In the genomic region with DNA sequence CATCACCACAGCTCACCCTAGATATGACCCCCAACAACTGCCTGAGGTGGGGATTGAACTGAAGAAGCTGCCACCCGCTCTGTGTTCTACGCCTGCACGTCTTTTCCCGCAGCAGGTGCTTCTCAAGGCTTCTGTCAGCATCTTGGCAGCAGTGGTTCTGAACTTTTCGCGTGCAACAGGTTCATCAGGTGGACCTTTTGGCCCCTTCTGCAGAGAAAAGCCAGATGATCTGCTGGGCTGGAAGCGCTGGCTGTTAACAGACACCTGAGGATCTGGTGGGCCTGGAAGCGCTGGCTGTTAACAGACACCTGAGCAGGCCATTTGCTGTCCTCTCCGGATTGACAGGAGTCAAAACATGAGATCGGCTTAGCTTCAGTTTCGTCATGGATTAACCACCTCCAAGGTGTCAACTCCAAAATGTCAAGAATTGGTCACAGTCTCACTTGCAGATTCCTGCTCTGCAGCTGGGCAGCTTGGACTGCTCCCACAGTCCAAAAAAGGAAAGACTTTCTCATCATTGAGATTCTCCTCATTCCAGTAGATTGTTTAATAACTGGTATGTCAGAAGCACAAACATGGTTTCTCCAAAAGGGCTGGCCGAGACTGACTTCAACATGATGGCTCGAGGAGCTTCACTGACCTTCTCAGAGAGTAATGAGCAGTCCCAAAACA, we compare ENCODE assay signal across 15 cellular contexts.
"Had no signal": no experiment of that assay in that cellular context is flagged by ENCODE, and none has a peak within 500 bp of the region (broad histone marks: within the 10 kb centered on the region; RNA-seq: fewer than 3 reads in every experiment).

No MANE protein-coding gene starts in this region.

- H3K27me3 Mint-ChIP-seq: activated CD8-positive, alpha-beta memory T cell treated with anti-CD3 and anti-CD28 coated beads, Interleukin-2, amount 10 ng/mL, durations not matched to agents 7 days and 5 days; activated naive CD8-positive, alpha-beta T cell treated with anti-CD3 and anti-CD28 coated beads, Interleukin-2, amount 10 ng/mL, durations not matched to agents 7 days and 5 days; stimulated activated naive B cell treated with anti-CD40 and anti-IgM and Interleukin-4, amounts not matched to agents 10 μg/mL and 1 μg/mL and 100 μg/mL, for 72 hours had no signal

- H3K4me3 ChIP-seq: transverse colon had no signal

- H3K27ac Mint-ChIP-seq: activated CD8-positive, alpha-beta memory T cell treated with anti-CD3 and anti-CD28 coated beads, Interleukin-2, amount 10 ng/mL, durations not matched to agents 7 days and 5 days; activated naive CD8-positive, alpha-beta T cell treated with anti-CD3 and anti-CD28 coated beads, Interleukin-2, amount 10 ng/mL, durations not matched to agents 7 days and 5 days; endodermal cell had no signal

- DNase-seq: activated CD4-positive, alpha-beta T cell treated with anti-CD3 and anti-CD28 coated beads, Interleukin-2, amount 50 U/mL, for 48 hours; activated CD4-positive, CD25-positive, alpha-beta regulatory T cell treated with anti-CD3 and anti-CD28 coated beads, Interleukin-2, amount 50 U/mL, for 72 hours; activated CD8-positive, alpha-beta memory T cell treated with anti-CD3 and anti-CD28 coated beads, Interleukin-2, amount 10 ng/mL, durations not matched to agents 7 days and 5 days; activated gamma-delta T cell treated with Interleukin-2 at 50 U/mL for 16 hours; activated naive CD8-positive, alpha-beta T cell treated with anti-CD3 and anti-CD28 coated beads, Interleukin-2, amount 10 ng/mL, durations not matched to agents 7 days and 5 days; activated T-cell treated with anti-CD3 and anti-CD28 coated beads, Interleukin-2, amount 50 U/mL, for 4 hours; central memory CD4-positive, alpha-beta T cell; endodermal cell; erythroblast; glutamatergic neuron; small intestine; stimulated activated naive B cell treated with anti-CD40 and anti-IgM and Interleukin-4, amounts not matched to agents 10 μg/mL and 1 μg/mL and 100 μg/mL, for 72 hours; T-helper 9 cell; transverse colon had no signal

- ATAC-seq: activated CD8-positive, alpha-beta memory T cell treated with anti-CD3 and anti-CD28 coated beads, Interleukin-2, amount 10 ng/mL, durations not matched to agents 7 days and 5 days; activated T-cell treated with anti-CD3 and anti-CD28 coated beads, Interleukin-2, amount 50 U/mL, for 4 hours; left lobe of liver; stimulated activated naive B cell treated with anti-CD40 and anti-IgM and Interleukin-4, amounts not matched to agents 10 μg/mL and 1 μg/mL and 100 μg/mL, for 72 hours had no signal

- H3K4me3 Mint-ChIP-seq: activated CD8-positive, alpha-beta memory T cell treated with anti-CD3 and anti-CD28 coated beads, Interleukin-2, amount 10 ng/mL, durations not matched to agents 7 days and 5 days; activated naive CD8-positive, alpha-beta T cell treated with anti-CD3 and anti-CD28 coated beads, Interleukin-2, amount 10 ng/mL, durations not matched to agents 7 days and 5 days; activated T-cell treated with anti-CD3 and anti-CD28 coated beads, Interleukin-2, amount 50 U/mL, for 4 hours; endodermal cell; stimulated activated naive B cell treated with anti-CD40 and anti-IgM and Interleukin-4, amounts not matched to agents 10 μg/mL and 1 μg/mL and 100 μg/mL, for 72 hours had no signal

- H3K27me3 ChIP-seq: transverse colon had no signal
